ENCODE assay signal across 8 cellular contexts in genomic region chr16:10871157-10871991, GRCh38. TPM values are rescaled to one million over a fixed set of nuclear protein-coding genes. Genes with fewer than 3 reads are reported as not detected.
DNase-seq lines count a peak whose midpoint lies in the region; ATAC-seq and TF ChIP-seq lines count a peak whose summit lies in the region.

No MANE protein-coding gene starts in this region.

- H3K4me3 ChIP-seq in gastroesophageal sphincter, result no peak overlapping the region

- H3K27ac ChIP-seq in gastroesophageal sphincter, result peak overlapping the region in 3 of 4 donors; percentile 22 to 63 (median 55)

- H3K27me3 ChIP-seq in gastroesophageal sphincter, result peaks cover 60% of the 10 kb centered on the region

- TF ChIP-seq POLR2A in gastroesophageal sphincter (IDR thresholded peaks at IDR 0.05), result no peak

- no peaks in the 10 kb centered on the region for H3K36me3 ChIP-seq in gastroesophageal sphincter

- WGBS in gastroesophageal sphincter (ENCODE audit: low coverage in 1 of 2), 2 donors, result 44 to 51% methylated on average over 4 to 9 of the region's 10 CpGs

- peak; percentile 58 for ATAC-seq in GM21529 (IDR thresholded peaks at IDR 0.05; ENCODE audit: unreplicated experiment)
- peak; percentile 64 for ATAC-seq in gastroesophageal sphincter

- DNase-seq in EL, result peak; percentile 95
- DNase-seq in M059J (ENCODE audit: low read depth), result peak; percentile 97
- peak; percentile 68 to 79 for DNase-seq in activated CD4-positive, alpha-beta T cell treated with anti-CD3 and anti-CD28 coated beads, Interleukin-2, amount 50 U/mL, for 48 hours
- DNase-seq in stimulated activated CD4-positive, alpha-beta T cell treated with anti-CD3 and anti-CD28 coated beads, Interleukin-1b, Interleukin-23, amount 100 ng/mL, for 48 hours, result peak; percentile 79
- no peak for DNase-seq in GM19240 (ENCODE audit: insufficient read length, low spot score)
- no peak for DNase-seq in NCI-H446 (lab: John Stamatoyannopoulos, UW)

- no peaks in the 10 kb centered on the region for H3K9me3 ChIP-seq in gastroesophageal sphincter

- TF ChIP-seq EP300 in gastroesophageal sphincter (IDR thresholded peaks at IDR 0.05), result no peak

- no peak for TF ChIP-seq CTCF in gastroesophageal sphincter (IDR thresholded peaks at IDR 0.05)

- peaks cover 0 to 19% (median 0%) of the 10 kb centered on the region in 3 donors for H3K4me1 ChIP-seq in gastroesophageal sphincter

RNA-seq across cellular contexts. Expression of gene CIITA, which starts 5.6 kb away (rescaled TPM):
- 0.71 and 1.0 TPM in 2 replicates for total RNA-seq in M059J (2014; rRNA removed; shearing (Covaris generic))
- 10 to 100 TPM in 1 of 4 donors, 1 to 10 TPM in 3; 4.3 to 26.5 (median 7.4) TPM for total RNA-seq in gastroesophageal sphincter

RNA-seq across cellular contexts. Expression of gene TVP23A, which starts 52.8 kb away (rescaled TPM):
- 0.10 TPM in 1 of 2 replicates, not detected in the other for total RNA-seq in M059J (2014; rRNA removed; shearing (Covaris generic))
- total RNA-seq in gastroesophageal sphincter, result under 1 TPM in 3 of 4 donors, not detected in 1; 0.16 to 0.54 (median 0.23) TPM

Comparison
In these comparisons a context has a peak if more than half of its experiments do, and no peak if none do; other contexts are left out.
1. DNase-seq: peak in EL (single experiment), M059J (single experiment), activated CD4-positive, alpha-beta T cell treated with anti-CD3 and anti-CD28 coated beads, Interleukin-2, amount 50 U/mL, for 48 hours (2 of 2) and stimulated activated CD4-positive, alpha-beta T cell treated with anti-CD3 and anti-CD28 coated beads, Interleukin-1b, Interleukin-23, amount 100 ng/mL, for 48 hours (single experiment); none in GM19240 (single experiment) and NCI-H446 (0 of 2).